14 cellular contexts compared by ENCODE assay signal in genomic region chr6:56450882-56451739, GRCh38.
DNase-seq lines count a peak whose midpoint lies in the region; ATAC-seq, FAIRE-seq and TF ChIP-seq lines count a peak whose summit lies in the region.
"Had no signal": no experiment of that assay in that cellular context is flagged by ENCODE, and none has a peak within 500 bp of the region (broad histone marks: within the 10 kb centered on the region; RNA-seq: fewer than 3 reads in every experiment).

No MANE protein-coding gene starts in this region.

- no peak overlapping the region for H2BK12ac ChIP-seq in trophoblast cell (ENCODE audit: low read length)

- H3K27ac ChIP-seq in trophoblast cell (ENCODE audit: low read depth, low read length), result no peak overlapping the region
- no peak overlapping the region for H3K27ac ChIP-seq in PC-3 (ENCODE audit: low read length)
- H3K27ac ChIP-seq: gastrocnemius medialis had no signal

- no peak overlapping the region for H3K9ac ChIP-seq in trophoblast cell (ENCODE audit: low read length)
- H3K9ac ChIP-seq in PC-3 (ENCODE audit: low read length), result no peak overlapping the region

- no peaks in the 10 kb centered on the region for H4K20me1 ChIP-seq in PC-3 (ENCODE audit: low read length)

- H3K14ac ChIP-seq in trophoblast cell (ENCODE audit: low read length), result no peak overlapping the region

- H3K79me1 ChIP-seq in trophoblast cell (ENCODE audit: low read length), result peaks cover 1% of the 10 kb centered on the region

- peak; percentile 64 for FAIRE-seq in D721Med (lab: Jason Lieb, UNC)
- FAIRE-seq: bronchial epithelial cell had no signal

- no peaks in the 10 kb centered on the region for H3K4me1 ChIP-seq in trophoblast cell (ENCODE audit: control insufficient read depth in 1 of 2, insufficient read depth in 2 of 2, low read length in 2 of 2)
- no peaks in the 10 kb centered on the region for H3K4me1 ChIP-seq in PC-3 (ENCODE audit: insufficient read depth, low read length)
- H3K4me1 ChIP-seq: gastrocnemius medialis had no signal

- no peaks in the 10 kb centered on the region for H3K9me2 ChIP-seq in PC-3 (replicated peaks; ENCODE audit: low read length)

- no peaks in the 10 kb centered on the region for H3F3A ChIP-seq in PC-3 (ENCODE audit: low read length, unreplicated experiment)

- ATAC-seq in Right ventricle myocardium superior (ENCODE audit: poor library complexity) (peak; percentile 85), PC-3 (no peak), GM21737 (IDR thresholded peaks at IDR 0.05; ENCODE audit: unreplicated experiment) (no peak)
- no peak for ATAC-seq in stimulated activated naive CD8-positive, alpha-beta T cell treated with anti-CD3 and anti-CD28 coated beads, Interleukin-15, Interleukin-2, amounts not matched to agents 100 U/mL and 50 U/mL, for 24 hours
- ATAC-seq: gastrocnemius medialis, Panc1 had no signal

- H3K27me3 ChIP-seq in trophoblast cell (ENCODE audit: insufficient read depth, low read length) (no peaks in the 10 kb centered on the region), PC-3 (ENCODE audit: low read length) (no peaks in the 10 kb centered on the region)
- H3K27me3 ChIP-seq: gastrocnemius medialis had no signal

- no peak overlapping the region for H3K23ac ChIP-seq in trophoblast cell (ENCODE audit: low read length)

- H3K18ac ChIP-seq in trophoblast cell (ENCODE audit: low read length), result no peak overlapping the region

- H3K79me2 ChIP-seq in trophoblast cell (ENCODE audit: control insufficient read depth, insufficient read depth, low read length, poor library complexity), result no peaks in the 10 kb centered on the region
- H3K79me2 ChIP-seq in PC-3 (ENCODE audit: low read length), result no peaks in the 10 kb centered on the region

- no peak overlapping the region for H3K4ac ChIP-seq in trophoblast cell (ENCODE audit: low read depth, low read length)

- POLR2A ChIA-PET in PC-3 (lab: Charles Lee; ENCODE audit: unreplicated experiment), result no interaction called here

- H2BK5ac ChIP-seq in trophoblast cell (ENCODE audit: low read depth, low read length, poor library complexity), result peak overlapping the region; percentile 19

- intact Hi-C loops in Right ventricle myocardium superior (cut with DNase I) (no loop called here), PC-3 (cut with micrococcal nuclease) (no loop called here)

- no peak overlapping the region for H4K91ac ChIP-seq in trophoblast cell (ENCODE audit: low read depth, low read length)

- H2AFZ ChIP-seq in trophoblast cell (ENCODE audit: insufficient read depth, low read length, poor library complexity) (no peak overlapping the region), PC-3 (ENCODE audit: low read length) (no peak overlapping the region)

- BruUV-seq in PC-3 (replicated peaks; lab: Mats Ljungman, UMichigan), result no TSS peak

- DNase-seq in D721Med (ENCODE audit: insufficient read length, low spot score) (no peak), astrocyte of the hippocampus (ENCODE audit: low read depth, low spot score) (peak; percentile 71), Right ventricle myocardium superior (peak; percentile 85), trophoblast cell (peak; percentile 44 to 87), PC-3 (no peak), NCI-H2081 (lab: John Stamatoyannopoulos, UW) (no peak)
- DNase-seq in stimulated activated naive CD8-positive, alpha-beta T cell treated with anti-CD3 and anti-CD28 coated beads, Interleukin-15, Interleukin-2, amounts not matched to agents 100 U/mL and 50 U/mL, for 24 hours, result no peak
- DNase-seq: EL, gastrocnemius medialis, NCI-H1930, T-helper 9 cell had no signal

- H4K8ac ChIP-seq in trophoblast cell (ENCODE audit: low read depth, low read length), result no peak overlapping the region

- no peak overlapping the region for H3K4me3 ChIP-seq in trophoblast cell (ENCODE audit: low read depth, low read length)
- H3K4me3 ChIP-seq in PC-3 (ENCODE audit: low read length), result no peak overlapping the region
- H3K4me3 ChIP-seq: gastrocnemius medialis had no signal

- no CpG with 5 or more reads among the region's 2 CpGs for WGBS in trophoblast cell (ENCODE audit: extremely low coverage, insufficient coverage, insufficient read length)

- no peak overlapping the region for H2AK5ac ChIP-seq in trophoblast cell (ENCODE audit: low read length)

- no peaks in the 10 kb centered on the region for H3K9me3 ChIP-seq in trophoblast cell (ENCODE audit: insufficient read depth, low read depth, low read length)
- H3K9me3 ChIP-seq in PC-3 (ENCODE audit: low read length), result no peaks in the 10 kb centered on the region
- H3K9me3 ChIP-seq: gastrocnemius medialis had no signal

- H3K36me3 ChIP-seq in trophoblast cell (ENCODE audit: control insufficient read depth in 1 of 2, insufficient read depth in 2 of 2, low read length in 2 of 2) (peaks cover 0 to 1% of the 10 kb centered on the region in 2 experiments), PC-3 (ENCODE audit: low read depth, low read length) (no peaks in the 10 kb centered on the region)

- peak overlapping the region; percentile 11 for H2BK120ac ChIP-seq in trophoblast cell (ENCODE audit: insufficient read depth, low read length, poor library complexity)

- CTCF ChIA-PET in PC-3 (lab: Charles Lee), result no interaction called here

- no peak overlapping the region for H4K12ac ChIP-seq in trophoblast cell (ENCODE audit: low read depth, low read length)

- H3K4me2 ChIP-seq in trophoblast cell (ENCODE audit: low read length), result no peak overlapping the region
- no peak overlapping the region for H3K4me2 ChIP-seq in PC-3 (ENCODE audit: low read length)

- TF ChIP-seq CTCF in D721Med (IDR thresholded peaks at IDR 0.05; ENCODE audit: insufficient read depth, missing control alignments) (no peak), PC-3 (conservative IDR thresholded peaks at IDR 0.05; ENCODE audit: low read depth, low read length) (no peak)

Comparison
In these comparisons a context has a peak if more than half of its experiments do, and no peak if none do; other contexts are left out.
1. DNase-seq: peak in astrocyte of the hippocampus (single experiment), Right ventricle myocardium superior (single experiment) and trophoblast cell (2 of 2); none in D721Med (single experiment), PC-3 (single experiment), stimulated activated naive CD8-positive, alpha-beta T cell treated with anti-CD3 and anti-CD28 coated beads, Interleukin-15, Interleukin-2, amounts not matched to agents 100 U/mL and 50 U/mL, for 24 hours (single experiment) and NCI-H2081 (0 of 2).